ENCODE assay signal across 18 cellular contexts in genomic region chr2:235678712-235679111, GRCh38.
"Had no signal": no experiment of that assay in that cellular context is flagged by ENCODE, and none has a peak within 500 bp of the region (broad histone marks: within the 10 kb centered on the region; RNA-seq: fewer than 3 reads in every experiment).

No MANE protein-coding gene starts in this region.

- ATAC-seq: activated CD4-positive, alpha-beta T cell treated with anti-CD3 and anti-CD28 coated beads for 36 hours; effector memory CD8-positive, alpha-beta T cell; stimulated activated memory B cell treated with anti-CD40 and anti-IgM and Interleukin-4, amounts not matched to agents 10 μg/mL and 1 μg/mL and 100 μg/mL, for 72 hours had no signal

- DNase-seq: activated B cell treated with CpG ODN at 0.5 μM for 24 hours; activated CD4-positive, alpha-beta T cell treated with anti-CD3 and anti-CD28 coated beads for 36 hours; activated CD4-positive, alpha-beta T cell treated with anti-CD3 and anti-CD28 coated beads, Interleukin-2, amount 50 U/mL, for 4 hours; activated CD8-positive, alpha-beta memory T cell treated with anti-CD3 and anti-CD28 coated beads for 24 hours; activated CD8-positive, alpha-beta memory T cell treated with anti-CD3 and anti-CD28 coated beads, Interleukin-2, amount 50 U/mL, for 4 hours; activated naive CD4-positive, alpha-beta T cell treated with Interleukin-2 at 50 U/mL for 16 hours; activated naive CD8-positive, alpha-beta T cell treated with anti-CD3 and anti-CD28 coated beads for 36 hours; activated T-cell treated with anti-CD3 and anti-CD28 coated beads, Interleukin-2, amount 50 U/mL, for 24 hours; colonic mucosa; effector memory CD8-positive, alpha-beta T cell; nucleus accumbens; right lobe of liver; small intestine; stimulated activated CD4-positive, alpha-beta T cell treated with anti-CD3 and anti-CD28 coated beads, Interleukin-2, amount 100 ng/mL, for 24 hours; T-helper 9 cell; trophoblast cell; uterus had no signal
